In genomic region chr16:89574681-89575246, GRCh38 we compare ENCODE assay signal across 8 cellular contexts. TPM values are rescaled to one million over a fixed set of nuclear protein-coding genes. Genes with fewer than 3 reads are reported as not detected.
DNase-seq lines count a peak whose midpoint lies in the region; ATAC-seq and TF ChIP-seq lines count a peak whose summit lies in the region.

No MANE protein-coding gene starts in this region.

- DNase-seq in AG04449 (ENCODE audit: low read depth, low spot score) (no peak), NCI-H1694 (lab: John Stamatoyannopoulos, UW) (peak; percentile 9), fibroblast of lung (ENCODE audit: low read depth in 2 of 2) (peak; percentile 62 to 75), omental fat pad (ENCODE audit: low spot score) (no peak), NCI-H128 (lab: John Stamatoyannopoulos, UW; ENCODE audit: unreplicated experiment) (no peak), middle frontal gyrus (ENCODE audit: extremely low spot score, low spot score) (no peak)
- DNase-seq in activated CD8-positive, alpha-beta memory T cell treated with anti-CD3 and anti-CD28 coated beads, Interleukin-2, amount 50 U/mL, for 48 hours: peak; percentile 85

- H3K4me2 ChIP-seq in fibroblast of lung (ENCODE audit: extremely low read depth, insufficient read depth, low read length): peak overlapping the region; percentile 48

- H3K27me3 ChIP-seq in fibroblast of lung (ENCODE audit: control insufficient read depth, insufficient read depth, low read length): no peaks in the 10 kb centered on the region

- no peak for TF ChIP-seq POLR2A in GM18505 (IDR thresholded peaks at IDR 0.05; ENCODE audit: borderline replicate concordance, extremely low read depth, insufficient read depth, insufficient read length)

- H3K4me1 ChIP-seq in fibroblast of lung (ENCODE audit: control insufficient read depth, extremely low read depth, insufficient read depth, low read length): peaks cover 4% of the 10 kb centered on the region

- TF ChIP-seq CTCF in AG04449 (IDR thresholded peaks at IDR 0.05; ENCODE audit: insufficient read depth, low read length, missing control alignments) (peak; percentile 83), fibroblast of lung (conservative IDR thresholded peaks at IDR 0.05 in 1 of 2, IDR thresholded peaks at IDR 0.05 in 1 of 2; ENCODE audit: low read depth in 1 of 2, low read length in 2 of 2) (peak; percentile 46 to 74), omental fat pad (IDR thresholded peaks at IDR 0.05) (no peak)

- peaks cover 2% of the 10 kb centered on the region for H3K36me3 ChIP-seq in fibroblast of lung (ENCODE audit: control insufficient read depth, insufficient read depth, low read length)

- H3K79me2 ChIP-seq in fibroblast of lung (ENCODE audit: control insufficient read depth, insufficient read depth, low read length): peaks cover 5% of the 10 kb centered on the region

- H2AFZ ChIP-seq in fibroblast of lung (ENCODE audit: low read length): peak overlapping the region; percentile 81

- POLR2A ChIA-PET in AG04449 (lab: Yijun Ruan, JAX): interaction anchor here (0.6 kb wide), 1 partner anchor 66 kb away, joined by 3 read pairs; no protein-coding TSS in a partner anchor

- H3K27ac ChIP-seq in fibroblast of lung (ENCODE audit: insufficient read depth, low read length): peak overlapping the region; percentile 34

- CTCF ChIA-PET in AG04449 (lab: Yijun Ruan, JAX): interaction anchor here (0.9 to 2.9 kb wide), 12 partner anchors 12 to 218 kb away, joined by 3 to 34 read pairs (median 4); partner anchors contain the start of genes CHMP1A and SPATA33

- H3K9me3 ChIP-seq in fibroblast of lung (ENCODE audit: control insufficient read depth, insufficient read depth, low read depth, low read length): no peaks in the 10 kb centered on the region

- H3K9ac ChIP-seq in fibroblast of lung (ENCODE audit: insufficient read depth, low read length): peak overlapping the region; percentile 55

- H3K4me3 ChIP-seq in AG04449 (ENCODE audit: low read depth, low read length) (peak overlapping the region; percentile 43), fibroblast of lung (replicated peaks in 1 of 4; ENCODE audit: control extremely low read depth in 1 of 4, insufficient read depth in 1 of 4, low read depth in 3 of 4, low read length in 4 of 4) (peak overlapping the region in 2 of 4 experiments; percentile 33 to 52)

- H4K20me1 ChIP-seq in fibroblast of lung (ENCODE audit: control insufficient read depth, extremely low read depth, insufficient read depth, low read length): no peaks in the 10 kb centered on the region

- ATAC-seq in GM18505 (IDR thresholded peaks at IDR 0.05; ENCODE audit: unreplicated experiment) (peak; percentile 43), omental fat pad (ENCODE audit: low FRiP score) (peak; percentile 60)

RNA-seq across cellular contexts. Expression of gene CPNE7, which starts 0.8 kb away (rescaled TPM):
- total RNA-seq in fibroblast of lung (13.1 and 53.0 TPM in 2 replicates), omental fat pad (1 to 10 TPM in 2 of 4 donors, under 1 TPM in 1, not detected in 1; 0.19 to 2.4 (median 1.1) TPM)
- 10.2 and 14.5 TPM in 2 replicates for polyA plus RNA-seq in fibroblast of lung
- polyA plus RNA-seq in fibroblast of lung (2012): 9.4 and 14.1 TPM in 2 replicates
- 8.0 and 15.7 TPM in 2 replicates for polyA minus RNA-seq in fibroblast of lung (ENCODE audit: low replicate concordance)

RNA-seq across cellular contexts. Expression of gene RPL13, which starts 14.3 kb away (rescaled TPM):
- total RNA-seq in fibroblast of lung (3,823 and 3,824 TPM in 2 replicates), omental fat pad (1,000 to 10,000 TPM; 4,137 to 5,837 (median 4,637) TPM)
- 1,441 and 1,442 TPM in 2 replicates for polyA plus RNA-seq in fibroblast of lung
- 2,548 and 2,943 TPM in 2 replicates for polyA plus RNA-seq in fibroblast of lung (2012)
- polyA minus RNA-seq in fibroblast of lung (ENCODE audit: low replicate concordance): 716 and 909 TPM in 2 replicates

RNA-seq across cellular contexts. Expression of gene DPEP1, which starts 38.7 kb away (rescaled TPM):
- total RNA-seq in fibroblast of lung (under 0.01 and 0.17 TPM in 2 replicates), omental fat pad (1 to 10 TPM in 1 of 4 donors, not detected in 3; 1.1 TPM)
- polyA plus RNA-seq in fibroblast of lung: not detected in 2 replicates
- polyA plus RNA-seq in fibroblast of lung (2012): not detected in 2 replicates
- not detected in 2 replicates for polyA minus RNA-seq in fibroblast of lung (ENCODE audit: low replicate concordance)

Comparison
In these comparisons a context has a peak if more than half of its experiments do, and no peak if none do; other contexts are left out.
1. DNase-seq: peak in NCI-H1694 (single experiment), activated CD8-positive, alpha-beta memory T cell treated with anti-CD3 and anti-CD28 coated beads, Interleukin-2, amount 50 U/mL, for 48 hours (single experiment) and fibroblast of lung (2 of 2); none in AG04449 (single experiment), omental fat pad (single experiment), NCI-H128 (single experiment) and middle frontal gyrus (single experiment).
2. CTCF ChIP-seq: peak in AG04449 (single experiment) and fibroblast of lung (2 of 2); none in omental fat pad (0 of 3).